In the genomic region with DNA sequence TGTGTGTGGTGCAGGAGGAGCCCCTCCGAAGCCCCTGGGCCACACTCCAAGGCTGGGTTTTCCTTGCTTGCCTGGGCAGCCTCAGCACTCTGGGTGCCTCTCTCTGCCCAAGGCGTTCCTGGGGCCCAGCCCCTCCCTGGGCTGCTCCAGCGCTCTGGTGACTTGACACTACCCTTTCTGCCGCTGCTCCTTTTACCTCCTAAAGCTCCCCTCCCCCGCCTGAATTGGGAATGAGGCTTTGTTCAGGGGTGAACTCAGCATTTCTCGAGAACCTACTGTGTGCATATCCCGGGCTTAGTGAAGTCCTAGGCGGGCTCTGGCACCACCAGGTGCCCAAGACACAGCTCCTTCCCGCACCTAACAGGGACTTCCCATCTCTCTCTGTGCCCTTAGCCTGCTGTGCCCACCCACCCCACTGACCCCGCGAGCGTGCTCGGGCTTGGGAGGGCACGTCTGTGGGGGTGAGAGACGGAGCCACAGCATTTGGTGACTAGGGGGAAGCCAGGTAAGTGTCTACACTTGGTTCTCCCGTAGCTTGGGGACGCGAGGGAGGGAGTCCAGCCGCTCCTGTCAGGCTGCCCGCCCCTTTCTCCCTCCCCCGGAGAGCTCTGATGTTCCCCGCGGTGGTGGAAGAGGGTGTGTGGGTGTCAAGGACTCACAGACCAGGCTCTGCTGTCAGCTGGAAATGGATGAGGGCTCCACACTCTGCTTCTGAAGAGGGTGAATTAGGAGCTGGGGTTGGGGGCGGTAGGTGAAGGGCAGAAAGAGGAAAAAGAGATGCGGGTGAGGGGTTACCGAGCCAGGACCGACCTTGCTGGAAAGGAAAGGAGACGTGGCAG, we compare ENCODE assay signal across 8 cellular contexts. TPM values are rescaled to one million over a fixed set of nuclear protein-coding genes. Genes with fewer than 3 reads are reported as not detected.
DNase-seq lines count a peak whose midpoint lies in the region; ATAC-seq, FAIRE-seq and TF ChIP-seq lines count a peak whose summit lies in the region.

No MANE protein-coding gene starts in this region.

- peaks cover 22% of the 10 kb centered on the region for H3K27me3 ChIP-seq in bronchial epithelial cell (ENCODE audit: control insufficient read depth, insufficient read depth, low read length)
- H3K27me3 ChIP-seq in kidney epithelial cell (ENCODE audit: control insufficient read depth, insufficient read depth, low read length) = peaks cover 48% of the 10 kb centered on the region

- DNase-seq in A172 (ENCODE audit: low spot score) = peak; percentile 10
- peak; percentile 73 for DNase-seq in GM03348 (ENCODE audit: low spot score)
- DNase-seq in RKO (ENCODE audit: low spot score) = peak; percentile 48
- DNase-seq in bronchial epithelial cell (ENCODE audit: low read depth) = peak; percentile 39
- DNase-seq in kidney epithelial cell (ENCODE audit: low read depth) = no peak
- peak; percentile 22 to 43 for DNase-seq in stimulated activated CD4-positive, alpha-beta T cell treated with anti-CD3 and anti-CD28 coated beads, Interleukin-4, amount 100 ng/mL, for 4 hours

- ATAC-seq in HG02852 (IDR thresholded peaks at IDR 0.05; ENCODE audit: unreplicated experiment) (no peak), GM21737 (IDR thresholded peaks at IDR 0.05; ENCODE audit: unreplicated experiment) (no peak)

- no peak for FAIRE-seq in bronchial epithelial cell (lab: Jason Lieb, UNC)

- no peak for TF ChIP-seq CTCF in bronchial epithelial cell (IDR thresholded peaks at IDR 0.05; ENCODE audit: insufficient read depth, low read length, severe bottlenecking)
- no peak for TF ChIP-seq CTCF in kidney epithelial cell (IDR thresholded peaks at IDR 0.05; ENCODE audit: insufficient read depth, low read length, poor library complexity, severe bottlenecking)

- H3K4me3 ChIP-seq in bronchial epithelial cell (ENCODE audit: low read depth, low read length) = peak overlapping the region; percentile 64
- H3K4me3 ChIP-seq in kidney epithelial cell (ENCODE audit: low read depth, low read length) = peak overlapping the region; percentile 62

- H3K36me3 ChIP-seq in bronchial epithelial cell (ENCODE audit: control insufficient read depth, insufficient read depth, low read length) (no peaks in the 10 kb centered on the region), kidney epithelial cell (ENCODE audit: control insufficient read depth, insufficient read depth, low read length) (no peaks in the 10 kb centered on the region)

RNA-seq across cellular contexts. Expression of gene BAHD1, which starts 1.1 kb away (rescaled TPM):
- total RNA-seq in A172 (2014; rRNA removed; shearing (Covaris generic)) = 11.2 and 14.0 TPM in 2 replicates
- total RNA-seq in bronchial epithelial cell = 4.2 and 6.3 TPM in 2 replicates
- total RNA-seq in kidney epithelial cell = 15.2 and 15.7 TPM in 2 replicates

RNA-seq across cellular contexts. Expression of gene CHST14, which starts 31.1 kb away (rescaled TPM):
- total RNA-seq in A172 (2014; rRNA removed; shearing (Covaris generic)) = 39.0 and 49.1 TPM in 2 replicates
- total RNA-seq in bronchial epithelial cell (1.0 and 1.1 TPM in 2 replicates), kidney epithelial cell (24.2 and 25.8 TPM in 2 replicates)

RNA-seq across cellular contexts. Expression of gene IVD, which starts 34.1 kb away (rescaled TPM):
- 10.8 and 20.7 TPM in 2 replicates for total RNA-seq in A172 (2014; rRNA removed; shearing (Covaris generic))
- total RNA-seq in bronchial epithelial cell (12.4 and 19.6 TPM in 2 replicates), kidney epithelial cell (41.1 and 46.8 TPM in 2 replicates)

RNA-seq across cellular contexts. Expression of gene KNSTRN, which starts 57.2 kb away (rescaled TPM):
- total RNA-seq in A172 (2014; rRNA removed; shearing (Covaris generic)) = 117 and 130 TPM in 2 replicates
- 35.6 and 56.9 TPM in 2 replicates for total RNA-seq in bronchial epithelial cell
- 23.2 and 30.0 TPM in 2 replicates for total RNA-seq in kidney epithelial cell

Comparison
In these comparisons a context has a peak if more than half of its experiments do, and no peak if none do; other contexts are left out.
1. RNA of gene CHST14, which starts 31.1 kb away (total RNA-seq): 39.0 to 49.1 TPM in A172 and 24.2 to 25.8 TPM in kidney epithelial cell; 1.0 to 1.1 TPM in bronchial epithelial cell; every median in the first group is over 10 times any median in the second.